Comparison of ENCODE assay signal across 18 cellular contexts in genomic region chr5:142703153-142703552, GRCh38. TPM values are rescaled to one million over a fixed set of nuclear protein-coding genes. Genes with fewer than 3 reads are reported as not detected.
DNase-seq lines count a peak whose midpoint lies in the region; ATAC-seq, FAIRE-seq and TF ChIP-seq lines count a peak whose summit lies in the region.
"Had no signal": no experiment of that assay in that cellular context is flagged by ENCODE, and none has a peak within 500 bp of the region (broad histone marks: within the 10 kb centered on the region; RNA-seq: fewer than 3 reads in every experiment).

No MANE protein-coding gene starts in this region.

- no peak for TF ChIP-seq POLR2A in GM12891 (IDR thresholded peaks at IDR 0.05; ENCODE audit: low read depth, low read length)

- peaks cover 7% of the 10 kb centered on the region; the same call in 1 of the 2 replicates for H3K4me1 ChIP-seq in H9 (ENCODE audit: insufficient read depth, low read length)
- peaks cover 37% of the 10 kb centered on the region for H3K4me1 ChIP-seq in HUES64 (ENCODE audit: insufficient read depth, low read length)
- H3K4me1 ChIP-seq in endodermal cell (ENCODE audit: control insufficient read depth, insufficient read depth, low read length): no peaks in the 10 kb centered on the region
- H3K4me1 ChIP-seq in iPS-20b (ENCODE audit: insufficient read depth, low read length): peaks cover 19% of the 10 kb centered on the region

- no peak overlapping the region for H4K5ac ChIP-seq in H9 (ENCODE audit: insufficient read length, low read depth, low read length)

- H3K4me3 ChIP-seq in HUES64 (ENCODE audit: low read length) (peak overlapping the region; percentile 60), endodermal cell (ENCODE audit: low read length) (no peak overlapping the region), iPS-20b (ENCODE audit: low read length) (peak overlapping the region; percentile 75)
- H3K4me3 ChIP-seq: A549, HAP-1 had no signal

- peaks cover 51 to 57% of the 10 kb centered on the region in 2 experiments for H3K4me1 Mint-ChIP-seq in H9
- peaks cover 19% of the 10 kb centered on the region for H3K4me1 Mint-ChIP-seq in endodermal cell
- H3K4me1 Mint-ChIP-seq: CD4-positive, alpha-beta memory T cell had no signal

- no peak overlapping the region for H4K91ac ChIP-seq in H9 (ENCODE audit: insufficient read length, low read depth, low read length)

- H3K36me3 ChIP-seq in HUES64 (ENCODE audit: insufficient read depth, low read length) (peaks cover 27% of the 10 kb centered on the region), endodermal cell (ENCODE audit: control insufficient read depth, insufficient read depth, low read length) (no peaks in the 10 kb centered on the region), iPS-20b (ENCODE audit: insufficient read depth, low read depth, low read length) (peaks cover 27% of the 10 kb centered on the region; the same call in 1 of the 2 replicates)
- H3K36me3 ChIP-seq: HAP-1 had no signal

- peak overlapping the region; percentile 75 for H3K4me2 ChIP-seq in H9 (ENCODE audit: insufficient read depth, insufficient read length, low read length)
- H3K4me2 ChIP-seq: A549 had no signal

- peaks cover 23% of the 10 kb centered on the region in 2 experiments for H3K9me3 Mint-ChIP-seq in H9
- H3K9me3 Mint-ChIP-seq in endodermal cell: peaks cover 3% of the 10 kb centered on the region
- H3K9me3 Mint-ChIP-seq: HFFc6 had no signal

- H3K23me2 ChIP-seq in H9 (ENCODE audit: insufficient read length, low read depth, low read length, poor library complexity, severe bottlenecking): no peaks in the 10 kb centered on the region

- no peak overlapping the region for H3K18ac ChIP-seq in H9 (ENCODE audit: insufficient read length, low read depth, low read length)

- H3K36me3 Mint-ChIP-seq in H9 (ENCODE audit: insufficient read depth in 1 of 3, low read depth in 3 of 3) (peaks cover 31 to 40% (median 36%) of the 10 kb centered on the region in 3 experiments), endodermal cell (ENCODE audit: low read depth) (peaks cover 3% of the 10 kb centered on the region)
- H3K36me3 Mint-ChIP-seq: CD4-positive, alpha-beta memory T cell had no signal

- H3K79me2 ChIP-seq in H9 (ENCODE audit: insufficient read depth, low read length): peaks cover 7% of the 10 kb centered on the region; the same call in 1 of the 2 replicates

- H3K27me3 ChIP-seq in H9 (ENCODE audit: insufficient read depth, low read length): no peaks in the 10 kb centered on the region
- H3K27me3 ChIP-seq in HUES64 (ENCODE audit: insufficient read depth, low read length): no peaks in the 10 kb centered on the region
- H3K27me3 ChIP-seq in endodermal cell (ENCODE audit: control insufficient read depth, insufficient read depth, low read length, poor library complexity, severe bottlenecking): no peaks in the 10 kb centered on the region
- no peaks in the 10 kb centered on the region for H3K27me3 ChIP-seq in iPS-20b (ENCODE audit: insufficient read depth, low read length)

- ATAC-seq in GM21390 (IDR thresholded peaks at IDR 0.05; ENCODE audit: unreplicated experiment): no peak
- ATAC-seq: A549 had no signal

- H3K4me3 Mint-ChIP-seq in H9 (peak overlapping the region; percentile 77 to 80), endodermal cell (peak overlapping the region; percentile 45)
- H3K4me3 Mint-ChIP-seq: CD4-positive, alpha-beta memory T cell; HFFc6 had no signal

- no peak overlapping the region for H3K56ac ChIP-seq in H9 (ENCODE audit: insufficient read length, low read depth, low read length)

- H3K9me3 ChIP-seq in H9 (ENCODE audit: control insufficient read depth, low read depth, low read length) (no peaks in the 10 kb centered on the region), HUES64 (ENCODE audit: insufficient read depth, low read depth, low read length) (no peaks in the 10 kb centered on the region; the same call in 1 of the 2 replicates), endodermal cell (ENCODE audit: control insufficient read depth, low read length) (no peaks in the 10 kb centered on the region), iPS-20b (ENCODE audit: insufficient read depth, low read depth, low read length) (no peaks in the 10 kb centered on the region)
- H3K9me3 ChIP-seq: A549, HAP-1 had no signal

- H3K14ac ChIP-seq in H9 (ENCODE audit: insufficient read depth, low read length): no peak overlapping the region

- H2BK15ac ChIP-seq in H9 (ENCODE audit: low read depth, low read length): no peak overlapping the region

- H3K79me1 ChIP-seq in H9 (ENCODE audit: insufficient read depth, low read depth, low read length, poor library complexity, severe bottlenecking): no peaks in the 10 kb centered on the region

- H3T11ph ChIP-seq in H9 (ENCODE audit: low read length): no peak overlapping the region

- no peak overlapping the region for H2BK20ac ChIP-seq in H9 (ENCODE audit: low read depth, low read length, poor library complexity, severe bottlenecking)

- H3K9ac ChIP-seq in H9 (ENCODE audit: extremely low read depth, insufficient read length, low read length) (peak overlapping the region; percentile 61), HUES64 (ENCODE audit: low read depth, low read length) (peak overlapping the region; percentile 61), endodermal cell (ENCODE audit: extremely low read depth, low read length, poor library complexity, severe bottlenecking) (no peak overlapping the region), iPS-20b (ENCODE audit: low read depth, low read length) (peak overlapping the region; percentile 72; the same call in 1 of the 2 replicates)

- H3K27ac Mint-ChIP-seq in H9: peak overlapping the region; percentile 86 to 96 (median 95)
- peak overlapping the region; percentile 54 for H3K27ac Mint-ChIP-seq in endodermal cell
- H3K27ac Mint-ChIP-seq: HFFc6 had no signal

- no CpG with 5 or more reads among the region's 3 CpGs for WGBS in H9 (ENCODE audit: extremely low coverage, insufficient read length, low lambda C conversion rate)
- WGBS in HUES64: 73% methylated on average over 2 of the region's 3 CpGs
- WGBS in endodermal cell (ENCODE audit: insufficient coverage in 1 of 2, insufficient read length in 1 of 2), 2 experiments: 63 to 79% methylated on average over 3 of the region's 3 CpGs

- no peaks in the 10 kb centered on the region for H4K20me1 ChIP-seq in H9 (ENCODE audit: control insufficient read depth, insufficient read depth, insufficient read length)

- H3K27me3 Mint-ChIP-seq in H9 (ENCODE audit: low read depth) (no peaks in the 10 kb centered on the region), endodermal cell (ENCODE audit: insufficient read depth) (no peaks in the 10 kb centered on the region)

- peak overlapping the region; percentile 98 for H2AK5ac ChIP-seq in H9 (ENCODE audit: insufficient read length, low read length)

- no peak overlapping the region for H2AFZ ChIP-seq in H9 (ENCODE audit: low read length)

- H2BK12ac ChIP-seq in H9 (ENCODE audit: insufficient read length, low read depth, low read length): peak overlapping the region; percentile 68

- no peak overlapping the region for H2BK120ac ChIP-seq in H9 (ENCODE audit: low read depth, low read length, poor library complexity, severe bottlenecking)

- H2BK5ac ChIP-seq in H9 (ENCODE audit: insufficient read length, low read length): no peak overlapping the region

- no peak overlapping the region for H3K23ac ChIP-seq in H9 (ENCODE audit: insufficient read length, low read depth, low read length)

- H4K8ac ChIP-seq in H9 (replicated peaks; ENCODE audit: insufficient read length, low read depth, low read length): no peak overlapping the region

- H3K4ac ChIP-seq in H9 (ENCODE audit: low read depth, low read length): no peak overlapping the region

- TF ChIP-seq CTCF in H9 (conservative IDR thresholded peaks at IDR 0.05) (no peak), endodermal cell (conservative IDR thresholded peaks at IDR 0.05) (no peak)

- DNase-seq in H9 (no peak), endodermal cell (peak; percentile 60), AG20443 (ENCODE audit: low spot score) (no peak), GM12891 (ENCODE audit: insufficient read length, low spot score) (no peak)
- DNase-seq: 8988T; ACHN; C1 segment of cervical spinal cord; Calu3; CD4-positive, alpha-beta memory T cell; COR-L47; DMS153; DND-41; HFFc6 had no signal

- peak overlapping the region; percentile 98 for H3K27ac ChIP-seq in H9 (ENCODE audit: insufficient read length, low read depth, low read length)
- H3K27ac ChIP-seq in HUES64 (ENCODE audit: low read depth, low read length): peak overlapping the region; percentile 92
- H3K27ac ChIP-seq in endodermal cell (ENCODE audit: low read depth, low read length): no peak overlapping the region
- peak overlapping the region; percentile 90 for H3K27ac ChIP-seq in iPS-20b (ENCODE audit: low read length)
- H3K27ac ChIP-seq: A549 had no signal

- no peak for FAIRE-seq in GM12891 (lab: Jason Lieb, UNC)
- FAIRE-seq: A549 had no signal

TF ChIP-seq in GM12891, 5 proteins besides CTCF, POLR2A, EP300 and RAD21:
- no peak for TF ChIP-seq POU2F2 (IDR thresholded peaks at IDR 0.05; ENCODE audit: low read depth, low read length)
- no peak for TF ChIP-seq TAF1 (IDR thresholded peaks at IDR 0.05; ENCODE audit: low read depth, low read length)
- TF ChIP-seq SPI1 (IDR thresholded peaks at IDR 0.05; ENCODE audit: low read depth, low read length): no peak
- TF ChIP-seq PAX5 (IDR thresholded peaks at IDR 0.05; ENCODE audit: insufficient read depth, low read length, severe bottlenecking): no peak
- no peak for TF ChIP-seq POLR2AphosphoS5 (IDR thresholded peaks at IDR 0.05; ENCODE audit: low read depth, low read length)

RNA-seq across cellular contexts. Expression of gene FGF1, which starts 17.3 kb away (rescaled TPM):
- total RNA-seq in H9 (2021): 3.2 and 4.6 TPM in 2 replicates
- polyA plus RNA-seq in HUES64 (2013, experiment 1 of 2): 0.40 TPM
- polyA plus RNA-seq in HUES64 (2013, experiment 2 of 2): 0.57 TPM
- total RNA-seq in endodermal cell: under 1 TPM in 1 of 2 donors, not detected in 1; 0.77 TPM
- polyA plus RNA-seq in endodermal cell (2013, experiment 1 of 2): 0.28 TPM
- polyA plus RNA-seq in endodermal cell (2013, experiment 2 of 2): 0.54 TPM
- not detected for polyA plus RNA-seq in GM12891 (2012; ENCODE audit: low read depth, missing spikeins)
- total RNA-seq: Calu3; CD4-positive, alpha-beta memory T cell had no signal
- polyA plus RNA-seq: CD4-positive, alpha-beta memory T cell had no signal
